20 cellular contexts compared by ENCODE assay signal in the genomic region with DNA sequence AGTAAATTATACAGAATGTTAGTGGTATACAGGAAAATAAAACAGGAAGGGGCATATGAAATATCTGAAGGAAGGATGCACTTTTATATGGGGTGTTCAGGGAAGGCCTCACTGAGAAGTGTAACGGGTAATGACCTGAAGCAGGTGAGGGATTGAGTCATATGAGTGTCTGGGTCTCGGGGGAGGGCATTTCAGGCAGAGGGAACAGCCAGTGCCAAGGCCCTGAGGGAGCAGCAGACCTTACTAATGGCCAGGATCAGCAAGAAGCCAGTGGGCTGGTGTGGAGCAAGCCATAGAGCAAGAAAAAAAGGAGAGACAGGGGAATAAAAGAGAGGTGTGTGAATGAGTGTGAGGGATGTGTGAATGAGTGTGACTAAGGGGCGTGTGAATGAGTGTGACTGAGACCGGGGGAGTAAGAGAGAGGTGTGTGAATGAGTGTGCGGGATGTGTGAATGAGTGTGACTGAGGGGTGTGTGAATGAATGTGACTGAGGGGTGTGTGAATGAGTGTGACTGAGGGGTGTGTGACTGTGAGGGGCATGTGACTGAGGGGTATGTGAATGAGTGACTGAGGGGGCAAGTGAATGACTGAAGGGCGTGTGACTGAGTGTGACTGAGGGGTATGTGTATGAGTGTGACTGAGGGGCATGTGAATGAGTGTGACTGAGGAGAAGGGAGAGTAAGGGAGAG.
DNase-seq lines count a peak whose midpoint lies in the region; ATAC-seq and TF ChIP-seq lines count a peak whose summit lies in the region.
"Had no signal": no experiment of that assay in that cellular context is flagged by ENCODE, and none has a peak within 500 bp of the region (broad histone marks: within the 10 kb centered on the region; RNA-seq: fewer than 3 reads in every experiment).

No MANE protein-coding gene starts in this region.

- H3K9me3 ChIP-seq in HEK293 (ENCODE audit: control insufficient read depth, insufficient read depth, low read depth, low read length) (no peaks in the 10 kb centered on the region), trophoblast cell (ENCODE audit: insufficient read depth, low read depth, low read length) (peaks cover 3% of the 10 kb centered on the region)

- H2BK120ac ChIP-seq in trophoblast cell (ENCODE audit: insufficient read depth, low read length, poor library complexity): no peak overlapping the region

- ATAC-seq in stimulated activated naive CD8-positive, alpha-beta T cell treated with anti-CD3 and anti-CD28 coated beads, Interleukin-15, amount 100 ng/mL, for 72 hours: no peak
- ATAC-seq: Right ventricle myocardium inferior had no signal

- H2BK5ac ChIP-seq in trophoblast cell (ENCODE audit: low read depth, low read length, poor library complexity): no peak overlapping the region

- no peak overlapping the region for H2AFZ ChIP-seq in trophoblast cell (ENCODE audit: insufficient read depth, low read length, poor library complexity)

- no peaks in the 10 kb centered on the region for H3K79me1 ChIP-seq in trophoblast cell (ENCODE audit: low read length)

- no peak overlapping the region for H3K14ac ChIP-seq in trophoblast cell (ENCODE audit: low read length)

- H3K23ac ChIP-seq in trophoblast cell (ENCODE audit: low read length): no peak overlapping the region

- no peaks in the 10 kb centered on the region for H3K27me3 Mint-ChIP-seq in stimulated activated naive CD8-positive, alpha-beta T cell treated with anti-CD3 and anti-CD28 coated beads, Interleukin-15, amount 100 ng/mL, for 72 hours
- H3K27me3 Mint-ChIP-seq: CD4-positive, alpha-beta T cell had no signal

- no peaks in the 10 kb centered on the region for H3K4me1 Mint-ChIP-seq in stimulated activated naive CD8-positive, alpha-beta T cell treated with anti-CD3 and anti-CD28 coated beads, Interleukin-15, amount 100 ng/mL, for 72 hours
- H3K4me1 Mint-ChIP-seq: B cell had no signal

- H3K9ac ChIP-seq in trophoblast cell (ENCODE audit: low read length): no peak overlapping the region

- no peak overlapping the region for H3K4me2 ChIP-seq in trophoblast cell (ENCODE audit: low read length)

- no peak overlapping the region for H3K4me3 Mint-ChIP-seq in stimulated activated naive CD8-positive, alpha-beta T cell treated with anti-CD3 and anti-CD28 coated beads, Interleukin-15, amount 100 ng/mL, for 72 hours
- H3K4me3 Mint-ChIP-seq: B cell; CD4-positive, alpha-beta T cell had no signal

- no peak overlapping the region for H3K27ac Mint-ChIP-seq in stimulated activated naive CD8-positive, alpha-beta T cell treated with anti-CD3 and anti-CD28 coated beads, Interleukin-15, amount 100 ng/mL, for 72 hours
- H3K27ac Mint-ChIP-seq: B cell; CD4-positive, alpha-beta T cell had no signal

- H3K18ac ChIP-seq in trophoblast cell (ENCODE audit: low read length): no peak overlapping the region

- H2AK5ac ChIP-seq in trophoblast cell (ENCODE audit: low read length): no peak overlapping the region

- H3K79me2 ChIP-seq in trophoblast cell (ENCODE audit: control insufficient read depth, insufficient read depth, low read length, poor library complexity): no peaks in the 10 kb centered on the region

- no peak overlapping the region for H2BK12ac ChIP-seq in trophoblast cell (ENCODE audit: low read length)

- peak; percentile 26 for DNase-seq in NCI-H2171 (lab: John Stamatoyannopoulos, UW)
- peak; percentile 23 for DNase-seq in epithelial cell of esophagus (ENCODE audit: low read depth)
- no peak for DNase-seq in trophoblast cell
- no peak for DNase-seq in NK-92 (lab: John Stamatoyannopoulos, UW; ENCODE audit: unreplicated experiment)
- DNase-seq in DMS114 treated with DMSO at 0.1 percent for 48 hours (lab: John Stamatoyannopoulos, UW; ENCODE audit: unreplicated experiment): no peak
- no peak for DNase-seq in DMS79 treated with DMSO at 0.1 percent for 48 hours (lab: John Stamatoyannopoulos, UW)
- no peak for DNase-seq in stimulated activated naive CD8-positive, alpha-beta T cell treated with anti-CD3 and anti-CD28 coated beads, Interleukin-15, amount 100 ng/mL, for 72 hours
- DNase-seq: ACHN; Calu3; CD4-positive, alpha-beta T cell; DMS79; Karpas-422; NCI-H1417; NCI-H2029 treated with DMSO at 0.1 percent for 48 hours; NCI-H226; NCI-H526 had no signal

- TF ChIP-seq CTCF in HEK293 (tag by site-specific recombination; IDR thresholded peaks at IDR 0.05) (no peak), epithelial cell of esophagus (IDR thresholded peaks at IDR 0.05; ENCODE audit: insufficient read depth, low read depth, low read length, missing control alignments) (no peak)

- no peaks in the 10 kb centered on the region for H3K27me3 ChIP-seq in trophoblast cell (ENCODE audit: insufficient read depth, low read length)

- H3K4me1 ChIP-seq in HEK293 (ENCODE audit: control insufficient read depth, insufficient read depth, low read length): no peaks in the 10 kb centered on the region
- H3K4me1 ChIP-seq in trophoblast cell (ENCODE audit: control insufficient read depth in 1 of 2, insufficient read depth in 2 of 2, low read length in 2 of 2): no peaks in the 10 kb centered on the region

- CTCF ChIA-PET in HEK293 (lab: Yijun Ruan, JAX): no interaction called here

- H3K36me3 ChIP-seq in HEK293 (ENCODE audit: control insufficient read depth in 2 of 2, insufficient read depth in 1 of 2, low read length in 2 of 2) (no peaks in the 10 kb centered on the region), trophoblast cell (ENCODE audit: control insufficient read depth in 1 of 2, insufficient read depth in 2 of 2, low read length in 2 of 2) (no peaks in the 10 kb centered on the region)

- H3K27ac ChIP-seq in HEK293 (ENCODE audit: extremely low read depth, low read depth, low read length) (no peak overlapping the region), trophoblast cell (ENCODE audit: low read depth, low read length) (no peak overlapping the region)
- H3K27ac ChIP-seq: SK-N-MC had no signal

- H4K8ac ChIP-seq in trophoblast cell (ENCODE audit: low read depth, low read length): no peak overlapping the region

- H3K4ac ChIP-seq in trophoblast cell (ENCODE audit: low read depth, low read length): no peak overlapping the region

- POLR2A ChIA-PET in HEK293 (lab: Yijun Ruan, JAX): no interaction called here

- H3K4me3 ChIP-seq in HEK293 (ENCODE audit: low read depth, low read length) (no peak overlapping the region), epithelial cell of esophagus (ENCODE audit: low read length) (no peak overlapping the region), trophoblast cell (ENCODE audit: low read depth, low read length) (peak overlapping the region; percentile 1)
- H3K4me3 ChIP-seq: SK-N-MC had no signal

- H4K91ac ChIP-seq in trophoblast cell (ENCODE audit: low read depth, low read length): no peak overlapping the region

- H4K12ac ChIP-seq in trophoblast cell (ENCODE audit: low read depth, low read length): no peak overlapping the region

- no peaks in the 10 kb centered on the region for H3K9me3 Mint-ChIP-seq in stimulated activated naive CD8-positive, alpha-beta T cell treated with anti-CD3 and anti-CD28 coated beads, Interleukin-15, amount 100 ng/mL, for 72 hours
- H3K9me3 Mint-ChIP-seq: CD4-positive, alpha-beta T cell had no signal

- 100% methylated on average over 3 of the region's 6 CpGs for WGBS in trophoblast cell (ENCODE audit: extremely low coverage, insufficient coverage, insufficient read length)

TF ChIP-seq in HEK293, 187 proteins besides CTCF, POLR2A, EP300 and RAD21 (continues in another document):
- TF ChIP-seq ZNF623 (tag by site-specific recombination; IDR thresholded peaks at IDR 0.05) (0 out of 2 replicates have a peak, but pooled peaks have one; percentile 31), ZNF23 (tag by site-specific recombination; IDR thresholded peaks at IDR 0.05; ENCODE audit: borderline replicate concordance) (no peak), ZNF560 (tag by site-specific recombination; IDR thresholded peaks at IDR 0.05; ENCODE audit: borderline replicate concordance) (no peak), ZNF776 (tag by site-specific recombination; IDR thresholded peaks at IDR 0.05; ENCODE audit: borderline replicate concordance) (0 out of 2 replicates have a peak, but pooled peaks have one; percentile 14), ZNF248 (tag by site-specific recombination; IDR thresholded peaks at IDR 0.05) (no peak), EGR2 (tag by site-specific recombination; IDR thresholded peaks at IDR 0.05; ENCODE audit: low read depth) (no peak), ZNF521 (tag by site-specific recombination; IDR thresholded peaks at IDR 0.05) (0 out of 2 replicates have a peak, but pooled peaks have one; percentile 57), KLF9 (tag by site-specific recombination; IDR thresholded peaks at IDR 0.05; ENCODE audit: low read depth) (peak; percentile 22)
- TF ChIP-seq, protein P1, sequence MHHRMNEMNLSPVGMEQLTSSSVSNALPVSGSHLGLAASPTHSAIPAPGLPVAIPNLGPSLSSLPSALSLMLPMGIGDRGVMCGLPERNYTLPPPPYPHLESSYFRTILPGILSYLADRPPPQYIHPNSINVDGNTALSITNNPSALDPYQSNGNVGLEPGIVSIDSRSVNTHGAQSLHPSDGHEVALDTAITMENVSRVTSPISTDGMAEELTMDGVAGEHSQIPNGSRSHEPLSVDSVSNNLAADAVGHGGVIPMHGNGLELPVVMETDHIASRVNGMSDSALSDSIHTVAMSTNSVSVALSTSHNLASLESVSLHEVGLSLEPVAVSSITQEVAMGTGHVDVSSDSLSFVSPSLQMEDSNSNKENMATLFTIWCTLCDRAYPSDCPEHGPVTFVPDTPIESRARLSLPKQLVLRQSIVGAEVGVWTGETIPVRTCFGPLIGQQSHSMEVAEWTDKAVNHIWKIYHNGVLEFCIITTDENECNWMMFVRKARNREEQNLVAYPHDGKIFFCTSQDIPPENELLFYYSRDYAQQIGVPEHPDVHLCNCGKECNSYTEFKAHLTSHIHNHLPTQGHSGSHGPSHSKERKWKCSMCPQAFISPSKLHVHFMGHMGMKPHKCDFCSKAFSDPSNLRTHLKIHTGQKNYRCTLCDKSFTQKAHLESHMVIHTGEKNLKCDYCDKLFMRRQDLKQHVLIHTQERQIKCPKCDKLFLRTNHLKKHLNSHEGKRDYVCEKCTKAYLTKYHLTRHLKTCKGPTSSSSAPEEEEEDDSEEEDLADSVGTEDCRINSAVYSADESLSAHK (tag by site-specific recombination; IDR thresholded peaks at IDR 0.05): no peak
- TF ChIP-seq, protein P2, sequence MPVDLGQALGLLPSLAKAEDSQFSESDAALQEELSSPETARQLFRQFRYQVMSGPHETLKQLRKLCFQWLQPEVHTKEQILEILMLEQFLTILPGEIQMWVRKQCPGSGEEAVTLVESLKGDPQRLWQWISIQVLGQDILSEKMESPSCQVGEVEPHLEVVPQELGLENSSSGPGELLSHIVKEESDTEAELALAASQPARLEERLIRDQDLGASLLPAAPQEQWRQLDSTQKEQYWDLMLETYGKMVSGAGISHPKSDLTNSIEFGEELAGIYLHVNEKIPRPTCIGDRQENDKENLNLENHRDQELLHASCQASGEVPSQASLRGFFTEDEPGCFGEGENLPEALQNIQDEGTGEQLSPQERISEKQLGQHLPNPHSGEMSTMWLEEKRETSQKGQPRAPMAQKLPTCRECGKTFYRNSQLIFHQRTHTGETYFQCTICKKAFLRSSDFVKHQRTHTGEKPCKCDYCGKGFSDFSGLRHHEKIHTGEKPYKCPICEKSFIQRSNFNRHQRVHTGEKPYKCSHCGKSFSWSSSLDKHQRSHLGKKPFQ (tag by site-specific recombination; IDR thresholded peaks at IDR 0.05): peak; percentile 97

Comparison
In these comparisons a context has a peak if more than half of its experiments do, and no peak if none do; other contexts are left out.
1. DNase-seq: peak in NCI-H2171 (single experiment) and epithelial cell of esophagus (single experiment); none in trophoblast cell (0 of 2), NK-92 (single experiment), DMS114 treated with DMSO at 0.1 percent for 48 hours (single experiment), DMS79 treated with DMSO at 0.1 percent for 48 hours (single experiment) and stimulated activated naive CD8-positive, alpha-beta T cell treated with anti-CD3 and anti-CD28 coated beads, Interleukin-15, amount 100 ng/mL, for 72 hours (0 of 2).